In the genomic region with DNA sequence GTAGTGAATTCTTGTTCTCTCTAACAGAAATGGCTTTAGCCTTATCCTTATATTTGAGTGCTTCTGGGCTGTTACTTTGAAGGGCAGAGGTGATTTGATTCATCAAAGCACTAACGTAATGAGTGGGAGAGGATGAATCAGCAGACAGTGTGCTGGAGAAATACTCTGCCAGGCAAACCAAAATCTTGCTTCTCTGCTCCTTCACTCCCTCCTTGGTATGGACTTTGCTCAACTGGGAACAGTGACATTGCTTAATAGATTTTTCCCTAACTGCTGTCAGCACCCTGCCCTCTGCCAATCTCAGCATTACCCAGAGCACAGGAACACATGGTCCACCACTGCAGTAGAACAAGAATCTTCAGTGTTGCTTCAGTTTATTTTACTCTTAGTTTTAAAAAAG, we compare ENCODE assay signal across 10 cellular contexts. TPM values are rescaled to one million over a fixed set of nuclear protein-coding genes. Genes with fewer than 3 reads are reported as not detected.
DNase-seq lines count a peak whose midpoint lies in the region; ATAC-seq, FAIRE-seq and TF ChIP-seq lines count a peak whose summit lies in the region.
"Had no signal": no experiment of that assay in that cellular context is flagged by ENCODE, and none has a peak within 500 bp of the region (broad histone marks: within the 10 kb centered on the region; RNA-seq: fewer than 3 reads in every experiment).

No MANE protein-coding gene starts in this region.

- FAIRE-seq in pancreas (lab: Jason Lieb, UNC) = no peak

- H3K4me1 ChIP-seq in esophagus squamous epithelium = peaks cover 4 to 40% (median 14%) of the 10 kb centered on the region in 3 donors
- peaks cover 11 to 17% (median 13%) of the 10 kb centered on the region in 3 donors for H3K4me1 ChIP-seq in pancreas

- 0% methylated on average over 1 of the region's 1 CpG for WGBS in esophagus squamous epithelium, 2 donors
- 14 to 17% methylated on average over 1 of the region's 1 CpG for WGBS in pancreas, 2 donors

- TF ChIP-seq CTCF in esophagus squamous epithelium (IDR thresholded peaks at IDR 0.05) (no peak), pancreas (IDR thresholded peaks at IDR 0.05) (no peak)

- DNase-seq in GM03348 (ENCODE audit: low spot score) (peak; percentile 77), MG63 (peak; percentile 48), esophagus squamous epithelium (lab: John Stamatoyannopoulos, UW) (no peak), pancreas (peak in 2 of 6 donors; percentile 9 to 28), NCI-H510A treated with DMSO at 0.1 percent for 48 hours (lab: John Stamatoyannopoulos, UW) (no peak), NCI-H774 (lab: John Stamatoyannopoulos, UW) (no peak), NCI-H1694 (lab: John Stamatoyannopoulos, UW) (no peak)
- DNase-seq in stimulated activated naive CD4-positive, alpha-beta T cell treated with Interleukin-2 at 50 U/mL for 16 hours (lab: John Stamatoyannopoulos, UW) = no peak
- DNase-seq: activated naive CD8-positive, alpha-beta T cell treated with anti-CD3 and anti-CD28 coated beads, Interleukin-2, amount 10 ng/mL, durations not matched to agents 7 days and 5 days had no signal

- no peak overlapping the region for H3K4me3 ChIP-seq in MG63
- H3K4me3 ChIP-seq in esophagus squamous epithelium = no peak overlapping the region
- H3K4me3 ChIP-seq in pancreas = no peak overlapping the region

- no peak for TF ChIP-seq POLR2A in esophagus squamous epithelium (IDR thresholded peaks at IDR 0.05)

- H3K27ac ChIP-seq in esophagus squamous epithelium = peak overlapping the region; percentile 13 to 72 (median 36)
- H3K27ac ChIP-seq in pancreas = no peak overlapping the region
- H3K27ac ChIP-seq: neutrophil had no signal

- H3K36me3 ChIP-seq in MG63 = peaks cover 4% of the 10 kb centered on the region
- peaks cover 0 to 17% (median 0%) of the 10 kb centered on the region in 3 donors for H3K36me3 ChIP-seq in esophagus squamous epithelium
- H3K36me3 ChIP-seq in pancreas = no peaks in the 10 kb centered on the region

- intact Hi-C loops in esophagus squamous epithelium (cut with DNase I) (no loop called here), pancreas (cut with DNase I) (no loop called here)

- ATAC-seq in pancreas = peak; percentile 85 to 92 (median 91)

- H3K27me3 ChIP-seq in MG63 = no peaks in the 10 kb centered on the region
- H3K27me3 ChIP-seq in esophagus squamous epithelium = no peaks in the 10 kb centered on the region
- no peaks in the 10 kb centered on the region for H3K27me3 ChIP-seq in pancreas
- H3K27me3 ChIP-seq: neutrophil had no signal

- H3K9me3 ChIP-seq in MG63 (no peaks in the 10 kb centered on the region), esophagus squamous epithelium (no peaks in the 10 kb centered on the region), pancreas (no peaks in the 10 kb centered on the region)
- H3K9me3 ChIP-seq: neutrophil had no signal

RNA-seq across cellular contexts. Expression of a gene that starts 56.0 kb away (rescaled TPM):
- total RNA-seq in MG63 (2014; rRNA removed; shearing (Covaris generic); ENCODE audit: low replicate concordance) = 19.4 and 21.1 TPM in 2 replicates
- total RNA-seq in esophagus squamous epithelium = 100 to 1,000 TPM in 3 of 4 donors, 10 to 100 TPM in 1; 57.0 to 204 (median 157) TPM
- 10 to 100 TPM; 47.1 to 99.0 (median 53.4) TPM for total RNA-seq in pancreas
- 10 to 100 TPM; 13.2 to 18.1 TPM for polyA plus RNA-seq in pancreas

Comparison
In these comparisons a context has a peak if more than half of its experiments do, and no peak if none do; other contexts are left out.
1. DNase-seq: peak in GM03348 (single experiment) and MG63 (single experiment); none in esophagus squamous epithelium (single experiment), NCI-H510A treated with DMSO at 0.1 percent for 48 hours (single experiment), NCI-H774 (single experiment), stimulated activated naive CD4-positive, alpha-beta T cell treated with Interleukin-2 at 50 U/mL for 16 hours (single experiment) and NCI-H1694 (single experiment).
2. H3K27ac ChIP-seq: peak in esophagus squamous epithelium (4 of 4); none in pancreas (0 of 4).